ENCODE assay signal across 8 cellular contexts in the genomic region with DNA sequence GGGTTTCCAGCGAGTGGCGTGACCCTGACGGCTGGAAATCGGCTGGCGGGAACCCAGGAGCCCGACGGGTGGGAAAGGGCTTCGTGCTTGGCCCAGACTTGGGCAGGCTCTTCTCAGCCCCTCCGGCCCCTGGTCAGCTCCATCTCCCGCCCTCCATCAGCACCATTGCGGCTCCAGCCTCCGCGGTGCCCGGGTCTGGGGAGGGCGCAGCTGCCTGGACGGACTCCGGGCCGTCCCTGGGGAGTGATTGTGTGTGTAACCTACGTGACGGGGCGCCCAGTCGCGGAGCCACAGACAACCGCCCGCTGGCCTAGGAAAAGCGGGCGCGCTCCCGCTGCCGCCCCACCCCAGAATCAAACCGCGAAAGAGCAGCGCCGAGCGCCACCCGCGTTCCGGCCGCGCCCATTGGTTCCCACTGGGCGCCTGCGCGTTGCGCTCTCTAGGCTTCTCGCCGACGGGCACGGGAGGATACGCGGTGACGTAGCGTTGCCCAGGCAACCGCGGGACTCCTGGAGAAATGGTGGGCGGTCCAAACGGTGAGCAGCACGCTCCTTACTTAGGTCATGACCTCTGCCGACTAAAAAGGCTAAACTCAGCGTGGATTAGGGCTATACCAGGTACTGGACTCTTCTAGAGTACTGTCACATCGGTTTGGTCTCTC. TPM values are rescaled to one million over a fixed set of nuclear protein-coding genes. Genes with fewer than 3 reads are reported as not detected.
DNase-seq lines count a peak whose midpoint lies in the region; ATAC-seq and TF ChIP-seq lines count a peak whose summit lies in the region.

TSS of gene CFAP20DC (minus strand) at position 355 of the 661 bp plus-strand sequence. CDS start 394 bp downstream, outside the sequence.

- H3K27me3 Mint-ChIP-seq in GM23338 (ENCODE audit: insufficient read depth, low read depth, poor library complexity) (no peaks in the 10 kb centered on the region), osteocyte (ENCODE audit: unreplicated experiment) (no peaks in the 10 kb centered on the region)

- H3K4me3 Mint-ChIP-seq in GM23338: peak within 1 kb of the TSS; percentile 75
- H3K4me3 Mint-ChIP-seq in osteocyte (ENCODE audit: unreplicated experiment): peak within 1 kb of the TSS; percentile 76

- peak within 1 kb of the TSS; percentile 86 for H3K4me2 ChIP-seq in GM23338

- H3K27me3 ChIP-seq in GM23338 (ENCODE audit: insufficient read depth): no peaks in the 10 kb centered on the region; the same call in 1 of the 2 replicates
- H3K27me3 ChIP-seq in thymus (ENCODE audit: control insufficient read depth, insufficient read depth): no peaks in the 10 kb centered on the region

- H4K20me1 ChIP-seq in GM23338 (replicated peaks; ENCODE audit: insufficient read depth): no peaks in the 10 kb centered on the region

- H3K79me2 ChIP-seq in GM23338 (replicated peaks; ENCODE audit: insufficient read depth): no peaks in the 10 kb centered on the region

- H3K9me3 ChIP-seq in thymus (ENCODE audit: control insufficient read depth): no peaks in the 10 kb centered on the region

- H3K9me3 Mint-ChIP-seq in GM23338: peaks cover 3% of the 10 kb centered on the region; the same call in 1 of the 3 replicates
- H3K9me3 Mint-ChIP-seq in activated naive CD4-positive, alpha-beta T cell treated with anti-CD3 and anti-CD28 coated beads, Interleukin-2, amount 50 U/mL, for 72 hours: no peaks in the 10 kb centered on the region
- no peaks in the 10 kb centered on the region for H3K9me3 Mint-ChIP-seq in osteocyte (ENCODE audit: unreplicated experiment)

- TF ChIP-seq CTCF in GM23338 (conservative IDR thresholded peaks at IDR 0.05; ENCODE audit: low read depth in 2 of 2) (no peak), osteocyte (IDR thresholded peaks at IDR 0.05) (no peak)

- H2AFZ ChIP-seq in GM23338: peak within 1 kb of the TSS; percentile 91

- peak within 1 kb of the TSS; percentile 84; the same call in 1 of the 2 replicates for H3K27ac Mint-ChIP-seq in GM23338
- peak within 1 kb of the TSS; percentile 68 to 83 for H3K27ac Mint-ChIP-seq in activated naive CD4-positive, alpha-beta T cell treated with anti-CD3 and anti-CD28 coated beads, Interleukin-2, amount 50 U/mL, for 72 hours
- H3K27ac Mint-ChIP-seq in osteocyte (ENCODE audit: unreplicated experiment): peak within 1 kb of the TSS; percentile 88

- peaks cover 10% of the 10 kb centered on the region for H3K4me1 Mint-ChIP-seq in GM23338
- H3K4me1 Mint-ChIP-seq in osteocyte (ENCODE audit: unreplicated experiment): peaks cover 6% of the 10 kb centered on the region

- intact Hi-C loops in head of caudate nucleus (cut with DNase I): no loop called here

- peak within 1 kb of the TSS; percentile 77 for H3K4me3 ChIP-seq in GM23338
- H3K4me3 ChIP-seq in thymus (ENCODE audit: low read length): peak within 1 kb of the TSS; percentile 66

- H3K36me3 Mint-ChIP-seq in GM23338 (ENCODE audit: low read depth): no peaks in the 10 kb centered on the region
- no peaks in the 10 kb centered on the region for H3K36me3 Mint-ChIP-seq in activated naive CD4-positive, alpha-beta T cell treated with anti-CD3 and anti-CD28 coated beads, Interleukin-2, amount 50 U/mL, for 72 hours
- H3K36me3 Mint-ChIP-seq in osteocyte (ENCODE audit: unreplicated experiment): no peaks in the 10 kb centered on the region

- H3K36me3 ChIP-seq in GM23338 (ENCODE audit: insufficient read depth) (no peaks in the 10 kb centered on the region), thymus (ENCODE audit: control insufficient read depth, insufficient read depth) (no peaks in the 10 kb centered on the region)

- peaks cover 22% of the 10 kb centered on the region for H3K4me1 ChIP-seq in GM23338 (ENCODE audit: insufficient read depth)
- no peaks in the 10 kb centered on the region for H3K4me1 ChIP-seq in thymus (ENCODE audit: control insufficient read depth, insufficient read depth, low read length)

- ATAC-seq in GM23338: peak; percentile 95
- ATAC-seq in activated naive CD4-positive, alpha-beta T cell treated with anti-CD3 and anti-CD28 coated beads, Interleukin-2, amount 50 U/mL, for 72 hours: peak; percentile 97 to 99

- WGBS in thymus: 4% methylated on average over 60 of the region's 60 CpGs

- no peaks in the 10 kb centered on the region for H3F3A ChIP-seq in GM23338 (replicated peaks; ENCODE audit: low read depth)

- H3K9me2 ChIP-seq in GM23338 (ENCODE audit: insufficient read depth): no peaks in the 10 kb centered on the region

- H3K27ac ChIP-seq in GM23338 (ENCODE audit: low read depth): no peak within 1 kb of the TSS
- no peak within 1 kb of the TSS for H3K27ac ChIP-seq in thymus (ENCODE audit: low read depth)

- DNase-seq in Daoy (ENCODE audit: low read depth): peak; percentile 93
- peak; percentile 97 for DNase-seq in GM23338 (ENCODE audit: low spot score)
- DNase-seq in Kasumi-1 (lab: John Stamatoyannopoulos, UW): peak; percentile 81 to 87
- peak; percentile 89 for DNase-seq in SK-N-DZ (ENCODE audit: low spot score)
- peak; percentile 89 to 93 for DNase-seq in activated naive CD4-positive, alpha-beta T cell treated with anti-CD3 and anti-CD28 coated beads, Interleukin-2, amount 50 U/mL, for 72 hours (ENCODE audit: low spot score in 2 of 2)
- peak; percentile 68 to 93 (median 87) for DNase-seq in head of caudate nucleus
- peak; percentile 97 for DNase-seq in osteocyte (ENCODE audit: extremely low spot score, unreplicated experiment)

TF ChIP-seq in GM23338, 12 proteins besides CTCF, POLR2A, EP300 and RAD21:
- TF ChIP-seq, protein P1, sequence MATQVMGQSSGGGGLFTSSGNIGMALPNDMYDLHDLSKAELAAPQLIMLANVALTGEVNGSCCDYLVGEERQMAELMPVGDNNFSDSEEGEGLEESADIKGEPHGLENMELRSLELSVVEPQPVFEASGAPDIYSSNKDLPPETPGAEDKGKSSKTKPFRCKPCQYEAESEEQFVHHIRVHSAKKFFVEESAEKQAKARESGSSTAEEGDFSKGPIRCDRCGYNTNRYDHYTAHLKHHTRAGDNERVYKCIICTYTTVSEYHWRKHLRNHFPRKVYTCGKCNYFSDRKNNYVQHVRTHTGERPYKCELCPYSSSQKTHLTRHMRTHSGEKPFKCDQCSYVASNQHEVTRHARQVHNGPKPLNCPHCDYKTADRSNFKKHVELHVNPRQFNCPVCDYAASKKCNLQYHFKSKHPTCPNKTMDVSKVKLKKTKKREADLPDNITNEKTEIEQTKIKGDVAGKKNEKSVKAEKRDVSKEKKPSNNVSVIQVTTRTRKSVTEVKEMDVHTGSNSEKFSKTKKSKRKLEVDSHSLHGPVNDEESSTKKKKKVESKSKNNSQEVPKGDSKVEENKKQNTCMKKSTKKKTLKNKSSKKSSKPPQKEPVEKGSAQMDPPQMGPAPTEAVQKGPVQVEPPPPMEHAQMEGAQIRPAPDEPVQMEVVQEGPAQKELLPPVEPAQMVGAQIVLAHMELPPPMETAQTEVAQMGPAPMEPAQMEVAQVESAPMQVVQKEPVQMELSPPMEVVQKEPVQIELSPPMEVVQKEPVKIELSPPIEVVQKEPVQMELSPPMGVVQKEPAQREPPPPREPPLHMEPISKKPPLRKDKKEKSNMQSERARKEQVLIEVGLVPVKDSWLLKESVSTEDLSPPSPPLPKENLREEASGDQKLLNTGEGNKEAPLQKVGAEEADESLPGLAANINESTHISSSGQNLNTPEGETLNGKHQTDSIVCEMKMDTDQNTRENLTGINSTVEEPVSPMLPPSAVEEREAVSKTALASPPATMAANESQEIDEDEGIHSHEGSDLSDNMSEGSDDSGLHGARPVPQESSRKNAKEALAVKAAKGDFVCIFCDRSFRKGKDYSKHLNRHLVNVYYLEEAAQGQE (IDR thresholded peaks at IDR 0.05; ENCODE audit: unreplicated experiment): peak; percentile 29
- TF ChIP-seq ZNF114 (CRISPR knock-in tag; IDR thresholded peaks at IDR 0.05): no peak
- TF ChIP-seq CREB1 (CRISPR knock-in tag; IDR thresholded peaks at IDR 0.05; ENCODE audit: low read depth): peak; percentile 84
- peak; percentile 92 for TF ChIP-seq POLR2AphosphoS5 (IDR thresholded peaks at IDR 0.05; ENCODE audit: low read depth)

RNA-seq across cellular contexts. Expression of gene CFAP20DC, which starts in this region (rescaled TPM):
- total RNA-seq in Daoy (2014; rRNA removed; shearing (Covaris generic)): 3.3 and 3.4 TPM in 2 replicates
- 11.4 and 14.2 TPM in 2 replicates for total RNA-seq in GM23338 (2014; rRNA removed; shearing (Covaris generic))
- polyA plus RNA-seq in GM23338 (2016; fragmentation: Nextera tagmentation; extraction: Ambion mirVana) (4.9 and 7.4 TPM in 2 replicates), thymus (1.0 TPM)
- 9.5 and 10.4 TPM in 2 replicates for polyA plus RNA-seq in SK-N-DZ (2014; cell fraction: cytosol; rRNA removed)
- polyA plus RNA-seq in SK-N-DZ (2014; cell fraction: nucleus; rRNA removed): 7.4 and 11.9 TPM in 2 replicates
- 1 to 10 TPM; 2.6 to 2.7 TPM for total RNA-seq in activated naive CD4-positive, alpha-beta T cell treated with anti-CD3 and anti-CD28 coated beads, Interleukin-2, amount 50 U/mL, for 72 hours
- 1.4 and 1.6 TPM in 2 replicates for total RNA-seq in osteocyte
